Comparison of ENCODE assay signal across 1 cellular context in the genomic region with DNA sequence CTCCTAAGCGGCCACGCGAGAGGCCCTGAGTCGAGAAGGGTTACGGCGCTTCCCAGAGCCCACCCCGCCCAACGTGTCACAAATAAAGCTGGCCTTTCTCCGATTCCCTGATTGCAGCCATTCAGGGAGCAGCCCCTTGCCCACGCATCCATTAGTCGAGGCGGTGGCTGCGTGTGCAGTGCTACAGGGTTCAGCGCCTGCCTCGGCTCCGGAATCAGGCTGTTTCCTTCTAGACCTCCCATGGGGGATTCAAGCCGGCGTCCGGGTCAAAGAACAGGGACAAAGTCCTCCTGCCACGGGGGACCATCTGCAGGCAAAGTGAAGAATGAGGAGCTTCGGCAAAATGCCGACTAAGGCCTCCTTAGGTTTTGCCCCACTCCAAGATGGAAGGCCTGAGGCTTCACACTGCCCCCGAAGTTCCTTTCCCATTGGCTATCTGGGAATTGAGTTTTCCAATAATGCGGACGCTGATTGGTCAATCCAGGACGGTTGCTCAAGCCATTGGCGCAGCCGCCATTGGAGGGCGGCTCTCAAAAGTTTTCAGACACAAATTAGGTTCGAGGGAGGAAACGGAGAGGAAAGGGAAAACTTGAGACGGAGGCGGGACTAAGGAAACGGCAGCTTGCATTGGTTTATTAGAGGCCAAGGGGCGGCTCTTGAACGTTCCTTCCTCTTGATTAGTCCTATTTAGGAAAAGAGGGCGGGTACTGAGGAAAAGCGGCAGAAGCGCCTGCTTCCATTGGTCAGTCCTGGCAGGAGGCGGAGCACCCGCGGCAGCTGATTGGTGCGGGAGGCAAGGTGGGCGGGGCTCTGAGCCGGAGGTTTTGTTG.
TF ChIP-seq lines count a peak whose summit lies in the region.

No MANE protein-coding gene starts in this region.

TF ChIP-seq in GM12878, 131 proteins besides CTCF, POLR2A, EP300 and RAD21 (continued from another document and continues in another):
- TF ChIP-seq, protein P1, sequence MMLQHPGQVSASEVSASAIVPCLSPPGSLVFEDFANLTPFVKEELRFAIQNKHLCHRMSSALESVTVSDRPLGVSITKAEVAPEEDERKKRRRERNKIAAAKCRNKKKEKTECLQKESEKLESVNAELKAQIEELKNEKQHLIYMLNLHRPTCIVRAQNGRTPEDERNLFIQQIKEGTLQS (IDR thresholded peaks at IDR 0.05; ENCODE audit: borderline replicate concordance, extremely low read depth, low read depth, low read length): no peak
- TF ChIP-seq POLR2AphosphoS5 (IDR thresholded peaks at IDR 0.05; ENCODE audit: low read length) (peak; percentile 84), DPF2 (IDR thresholded peaks at IDR 0.05) (peak; percentile 47), ASH2L (IDR thresholded peaks at IDR 0.05; ENCODE audit: borderline replicate concordance, low read depth) (no peak), TARDBP (IDR thresholded peaks at IDR 0.05; ENCODE audit: borderline replicate concordance) (0 out of 2 replicates have a peak, but pooled peaks have one; percentile 24), POLR2AphosphoS2 (IDR thresholded peaks at IDR 0.05; ENCODE audit: low read depth, low read length) (no peak), NR2F1 (conservative IDR thresholded peaks at IDR 0.05) (peak; percentile 35), HDAC2 (IDR thresholded peaks at IDR 0.05) (no peak), HCFC1 (IDR thresholded peaks at IDR 0.05; ENCODE audit: low read length) (peak; percentile 92), E2F4 (IDR thresholded peaks at IDR 0.05; ENCODE audit: low read depth, low read length) (no peak), BRCA1 (IDR thresholded peaks at IDR 0.05; ENCODE audit: low read depth, low read length) (no peak), CEBPB (IDR thresholded peaks at IDR 0.05; ENCODE audit: borderline replicate concordance in 1 of 2, low read depth in 2 of 2, low read length in 2 of 2) (no peak), ZBTB40 (IDR thresholded peaks at IDR 0.05; ENCODE audit: borderline replicate concordance) (peak; percentile 94), RB1 (IDR thresholded peaks at IDR 0.05; ENCODE audit: borderline replicate concordance) (peak; percentile 70; the same call in 1 of the 2 replicates), IKZF2 (IDR thresholded peaks at IDR 0.05) (no peak), SREBF2 (IDR thresholded peaks at IDR 0.05; ENCODE audit: low read length) (no peak), ZNF24 (IDR thresholded peaks at IDR 0.05) (no peak), CREB1 (IDR thresholded peaks at IDR 0.05; ENCODE audit: low read depth) (peak; percentile 80), RFX5 (IDR thresholded peaks at IDR 0.05; ENCODE audit: low read depth, low read length) (peak; percentile 42), RELB (IDR thresholded peaks at IDR 0.05; ENCODE audit: low read depth) (peak; percentile 39), EGR1 (IDR thresholded peaks at IDR 0.05; ENCODE audit: borderline replicate concordance in 1 of 2, low read depth in 2 of 2, low read length in 2 of 2) (0 out of 3 replicates have a peak, but pooled peaks of 1 of the 2 experiments have one; percentile 60), ZSCAN29 (IDR thresholded peaks at IDR 0.05) (no peak), FOXK2 (IDR thresholded peaks at IDR 0.05) (no peak), ATF7 (IDR thresholded peaks at IDR 0.05; ENCODE audit: low read depth) (peak; percentile 64), USF1 (IDR thresholded peaks at IDR 0.05; ENCODE audit: borderline replicate concordance, extremely low read length, insufficient read depth, low read depth, low read length) (no peak), NFXL1 (IDR thresholded peaks at IDR 0.05; ENCODE audit: borderline replicate concordance) (no peak), FOS (IDR thresholded peaks at IDR 0.05; ENCODE audit: borderline replicate concordance, extremely low read depth, insufficient read length) (peak; percentile 92), TAF1 (IDR thresholded peaks at IDR 0.05; ENCODE audit: borderline replicate concordance, low read depth, low read length) (peak; percentile 78; the same call in 1 of the 2 replicates), REST (IDR thresholded peaks at IDR 0.05; ENCODE audit: low read depth, low read length) (no peak), SUPT20H (IDR thresholded peaks at IDR 0.05; ENCODE audit: borderline replicate concordance, control insufficient read depth, low read depth, low read length) (no peak), EED (IDR thresholded peaks at IDR 0.05; ENCODE audit: low read depth) (no peak), HDGF (IDR thresholded peaks at IDR 0.05) (no peak), ETV6 (conservative IDR thresholded peaks at IDR 0.05 in 1 of 2, IDR thresholded peaks at IDR 0.05 in 1 of 2; ENCODE audit: borderline replicate concordance in 1 of 2, low read depth in 1 of 2) (no peak), SIN3A (IDR thresholded peaks at IDR 0.05; ENCODE audit: low read depth, low read length) (0 out of 2 replicates have a peak, but pooled peaks have one; percentile 44), CBX5 (IDR thresholded peaks at IDR 0.05; ENCODE audit: low read depth) (no peak)
- TF ChIP-seq, protein P2, sequence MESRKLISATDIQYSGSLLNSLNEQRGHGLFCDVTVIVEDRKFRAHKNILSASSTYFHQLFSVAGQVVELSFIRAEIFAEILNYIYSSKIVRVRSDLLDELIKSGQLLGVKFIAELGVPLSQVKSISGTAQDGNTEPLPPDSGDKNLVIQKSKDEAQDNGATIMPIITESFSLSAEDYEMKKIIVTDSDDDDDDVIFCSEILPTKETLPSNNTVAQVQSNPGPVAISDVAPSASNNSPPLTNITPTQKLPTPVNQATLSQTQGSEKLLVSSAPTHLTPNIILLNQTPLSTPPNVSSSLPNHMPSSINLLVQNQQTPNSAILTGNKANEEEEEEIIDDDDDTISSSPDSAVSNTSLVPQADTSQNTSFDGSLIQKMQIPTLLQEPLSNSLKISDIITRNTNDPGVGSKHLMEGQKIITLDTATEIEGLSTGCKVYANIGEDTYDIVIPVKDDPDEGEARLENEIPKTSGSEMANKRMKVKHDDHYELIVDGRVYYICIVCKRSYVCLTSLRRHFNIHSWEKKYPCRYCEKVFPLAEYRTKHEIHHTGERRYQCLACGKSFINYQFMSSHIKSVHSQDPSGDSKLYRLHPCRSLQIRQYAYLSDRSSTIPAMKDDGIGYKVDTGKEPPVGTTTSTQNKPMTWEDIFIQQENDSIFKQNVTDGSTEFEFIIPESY (IDR thresholded peaks at IDR 0.05): no peak
- TF ChIP-seq, protein P3, sequence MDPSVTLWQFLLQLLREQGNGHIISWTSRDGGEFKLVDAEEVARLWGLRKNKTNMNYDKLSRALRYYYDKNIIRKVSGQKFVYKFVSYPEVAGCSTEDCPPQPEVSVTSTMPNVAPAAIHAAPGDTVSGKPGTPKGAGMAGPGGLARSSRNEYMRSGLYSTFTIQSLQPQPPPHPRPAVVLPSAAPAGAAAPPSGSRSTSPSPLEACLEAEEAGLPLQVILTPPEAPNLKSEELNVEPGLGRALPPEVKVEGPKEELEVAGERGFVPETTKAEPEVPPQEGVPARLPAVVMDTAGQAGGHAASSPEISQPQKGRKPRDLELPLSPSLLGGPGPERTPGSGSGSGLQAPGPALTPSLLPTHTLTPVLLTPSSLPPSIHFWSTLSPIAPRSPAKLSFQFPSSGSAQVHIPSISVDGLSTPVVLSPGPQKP (IDR thresholded peaks at IDR 0.05; ENCODE audit: low read depth, low read length): no peak; the same call in 1 of the 2 replicates
- TF ChIP-seq, protein P4, sequence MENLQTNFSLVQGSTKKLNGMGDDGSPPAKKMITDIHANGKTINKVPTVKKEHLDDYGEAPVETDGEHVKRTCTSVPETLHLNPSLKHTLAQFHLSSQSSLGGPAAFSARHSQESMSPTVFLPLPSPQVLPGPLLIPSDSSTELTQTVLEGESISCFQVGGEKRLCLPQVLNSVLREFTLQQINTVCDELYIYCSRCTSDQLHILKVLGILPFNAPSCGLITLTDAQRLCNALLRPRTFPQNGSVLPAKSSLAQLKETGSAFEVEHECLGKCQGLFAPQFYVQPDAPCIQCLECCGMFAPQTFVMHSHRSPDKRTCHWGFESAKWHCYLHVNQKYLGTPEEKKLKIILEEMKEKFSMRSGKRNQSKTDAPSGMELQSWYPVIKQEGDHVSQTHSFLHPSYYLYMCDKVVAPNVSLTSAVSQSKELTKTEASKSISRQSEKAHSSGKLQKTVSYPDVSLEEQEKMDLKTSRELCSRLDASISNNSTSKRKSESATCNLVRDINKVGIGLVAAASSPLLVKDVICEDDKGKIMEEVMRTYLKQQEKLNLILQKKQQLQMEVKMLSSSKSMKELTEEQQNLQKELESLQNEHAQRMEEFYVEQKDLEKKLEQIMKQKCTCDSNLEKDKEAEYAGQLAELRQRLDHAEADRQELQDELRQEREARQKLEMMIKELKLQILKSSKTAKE (IDR thresholded peaks at IDR 0.05; ENCODE audit: low read depth, poor library complexity, severe bottlenecking): peak; percentile 98
